In genomic region chr16:15650019-15650697, GRCh38 we compare ENCODE assay signal across 8 cellular contexts. TPM values are rescaled to one million over a fixed set of nuclear protein-coding genes. Genes with fewer than 3 reads are reported as not detected.
DNase-seq lines count a peak whose midpoint lies in the region; ATAC-seq, FAIRE-seq and TF ChIP-seq lines count a peak whose summit lies in the region.

NDE1 (plus strand) TSS chr16:15650245; CDS start chr16:15664779, 14,534 bp downstream.

- peak within 1 kb of the TSS; percentile 94 to 100 (median 98) for H3K4me3 Mint-ChIP-seq in naive B cell

- no peaks in the 10 kb centered on the region for H3K9me3 Mint-ChIP-seq in naive B cell

- H3K27ac Mint-ChIP-seq in naive B cell, result peak within 1 kb of the TSS; percentile 90 to 99 (median 98)

- FAIRE-seq in RCC 7860 (lab: Jason Lieb, UNC), result no peak

- ATAC-seq in GM21529 (IDR thresholded peaks at IDR 0.05; ENCODE audit: unreplicated experiment), result peak; percentile 74
- peak; percentile 96 for ATAC-seq in naive B cell (ENCODE audit: low read depth in 2 of 2)

- TF ChIP-seq EP300 in Ishikawa (IDR thresholded peaks at IDR 0.05; ENCODE audit: borderline replicate concordance), result peak; percentile 27; the same call in 1 of the 2 replicates

- DNase-seq in DMS53 (lab: John Stamatoyannopoulos, UW) (peak; percentile 90), RCC 7860 (ENCODE audit: low spot score) (peak; percentile 76), activated T-helper 1 cell treated with Interleukin-2 at 50 U/mL for 16 hours (ENCODE audit: low read depth) (peak; percentile 82), fibroblast of gingiva (ENCODE audit: low read depth) (peak; percentile 83), naive B cell (peak; percentile 78)
- DNase-seq in stimulated activated CD8-positive, alpha-beta memory T cell treated with anti-CD3 and anti-CD28 coated beads, Interleukin-7, amount 100 ng/mL, for 48 hours (ENCODE audit: extremely low read depth in 1 of 2, low read depth in 1 of 2), result peak; percentile 71 to 81

- H3K4me1 Mint-ChIP-seq in naive B cell, result peaks cover 10 to 39% (median 19%) of the 10 kb centered on the region in 3 donors

- no peak for TF ChIP-seq RAD21 in Ishikawa (IDR thresholded peaks at IDR 0.05; ENCODE audit: low read depth)

- no peaks in the 10 kb centered on the region for H3K27me3 Mint-ChIP-seq in naive B cell

- no peaks in the 10 kb centered on the region for H3K36me3 Mint-ChIP-seq in naive B cell

TF ChIP-seq in Ishikawa, 13 proteins besides CTCF, POLR2A, EP300 and RAD21:
- TF ChIP-seq MAX (IDR thresholded peaks at IDR 0.05) (peak; percentile 90), FOXM1 (IDR thresholded peaks at IDR 0.05; ENCODE audit: borderline replicate concordance, low read depth) (peak; percentile 96), EGR1 (IDR thresholded peaks at IDR 0.05) (no peak), TEAD4 (IDR thresholded peaks at IDR 0.05) (no peak), TAF1 (IDR thresholded peaks at IDR 0.05; ENCODE audit: low read depth) (peak; percentile 27; the same call in 1 of the 2 replicates), YY1 (IDR thresholded peaks at IDR 0.05; ENCODE audit: low read depth) (no peak), USF1 (IDR thresholded peaks at IDR 0.05) (no peak), ZBTB7A (IDR thresholded peaks at IDR 0.05; ENCODE audit: low read depth) (no peak), TCF12 (IDR thresholded peaks at IDR 0.05; ENCODE audit: low read depth) (no peak; the same call in 1 of the 2 replicates), REST (IDR thresholded peaks at IDR 0.05; ENCODE audit: low read depth) (no peak), NFIC (IDR thresholded peaks at IDR 0.05) (no peak), CEBPB (IDR thresholded peaks at IDR 0.05) (no peak), CREB1 (IDR thresholded peaks at IDR 0.05; ENCODE audit: low read depth) (no peak)
TF ChIP-seq in Ishikawa: peak in this region for 3.

RNA-seq across cellular contexts. Expression of gene NDE1, which starts in this region (rescaled TPM):
- polyA plus RNA-seq in naive B cell (ENCODE audit: low read depth in 6 of 6), result 10 to 100 TPM; 12.8 to 65.6 (median 38.0) TPM

Comparison
In these comparisons a context has a peak if more than half of its experiments do, and no peak if none do; other contexts are left out.
1. Peak in every context shown above with its lines: DNase-seq and ATAC-seq.